Comparison of ENCODE assay signal across 1 cellular context in the genomic region with DNA sequence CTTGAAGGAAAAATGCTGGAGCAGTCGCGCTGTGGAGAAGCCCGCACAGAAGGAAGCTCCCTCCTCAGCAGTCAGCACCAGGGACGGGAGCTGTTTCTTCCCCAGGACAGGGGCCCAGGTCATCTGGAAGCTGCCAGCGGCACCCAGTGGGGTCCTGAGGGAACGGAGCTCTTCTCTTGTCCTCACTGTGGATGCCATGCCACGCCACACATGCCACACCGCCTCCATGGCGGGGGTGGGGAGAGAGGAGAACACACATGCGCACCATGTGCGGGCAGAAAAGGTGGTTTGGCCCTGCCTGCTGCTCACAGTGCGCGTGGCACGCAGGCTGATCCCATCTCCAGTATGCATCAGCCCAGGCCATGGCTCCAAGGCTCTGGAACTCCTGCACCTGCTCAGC.
TF ChIP-seq lines count a peak whose summit lies in the region.

No MANE protein-coding gene starts in this region.

TF ChIP-seq in GM12878, 131 proteins besides CTCF, POLR2A, EP300 and RAD21:
- TF ChIP-seq ZNF687 (IDR thresholded peaks at IDR 0.05) (0 out of 2 replicates have a peak, but pooled peaks have one; percentile 39), SMARCA5 (IDR thresholded peaks at IDR 0.05) (no peak)
